ENCODE assay signal across 9 cellular contexts in the genomic region with DNA sequence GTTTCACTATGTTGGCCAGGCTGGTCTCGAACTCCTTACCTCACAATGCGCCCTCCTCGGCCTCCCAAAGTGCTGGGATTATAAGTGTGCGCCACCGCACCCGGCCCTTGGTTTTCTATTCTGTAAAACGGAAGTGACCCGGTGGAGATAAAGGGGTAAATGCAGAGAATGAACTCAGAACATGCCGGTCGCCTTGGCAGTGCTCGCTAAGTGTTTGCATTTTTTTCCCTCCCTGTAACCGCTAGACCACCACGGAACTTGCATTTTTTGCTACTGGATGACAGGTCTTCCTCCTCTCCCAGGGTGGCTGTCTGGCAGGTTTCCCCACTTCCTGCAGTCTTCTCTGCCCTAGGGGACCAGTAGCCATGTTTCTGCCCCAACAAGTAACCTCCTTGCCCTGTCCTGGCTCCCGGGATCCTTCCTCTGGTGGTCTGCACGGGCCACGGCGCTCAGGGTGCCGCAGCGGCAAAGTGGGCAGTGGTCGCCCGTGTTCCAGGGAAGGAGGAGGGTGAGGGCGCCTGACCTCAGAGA. TPM values are rescaled to one million over a fixed set of nuclear protein-coding genes. Genes with fewer than 3 reads are reported as not detected.
DNase-seq lines count a peak whose midpoint lies in the region; ATAC-seq, FAIRE-seq and TF ChIP-seq lines count a peak whose summit lies in the region.
"Had no signal": no experiment of that assay in that cellular context is flagged by ENCODE, and none has a peak within 500 bp of the region (broad histone marks: within the 10 kb centered on the region; RNA-seq: fewer than 3 reads in every experiment).

No MANE protein-coding gene starts in this region.

- 92% methylated on average over 13 of the region's 22 CpGs for WGBS in esophagus muscularis mucosa

- DNase-seq in T-cell: peak in 6 of 34 experiments; percentile 14 to 30 (median 24)
- DNase-seq in esophagus muscularis mucosa (ENCODE audit: extremely low spot score): no peak
- DNase-seq in stimulated activated CD8-positive, alpha-beta memory T cell treated with anti-CD3 and anti-CD28 coated beads, Interleukin-4, amount 100 ng/mL, for 48 hours: peak; percentile 47
- DNase-seq in GOT3 (lab: John Stamatoyannopoulos, UW): no peak
- DNase-seq in GM12891 (ENCODE audit: insufficient read length, low spot score): no peak
- DNase-seq in mucosa of gallbladder (ENCODE audit: low spot score): no peak

- TF ChIP-seq EP300 in esophagus muscularis mucosa (IDR thresholded peaks at IDR 0.05): no peak

- ATAC-seq in GM21723 (IDR thresholded peaks at IDR 0.05; ENCODE audit: unreplicated experiment): peak; percentile 11
- ATAC-seq in T-cell (replicated peaks in 1 of 4): peak in 2 of 4 experiments; percentile 15 to 40
- no peak for ATAC-seq in esophagus mucosa

- peak overlapping the region; percentile 92 to 93 for H3K27ac Mint-ChIP-seq in T-cell

- peak overlapping the region in 2 of 4 donors; percentile 8 to 21 for H3K4me3 ChIP-seq in esophagus muscularis mucosa

- peaks cover 19 to 31% (median 29%) of the 10 kb centered on the region in 4 donors for H3K4me1 ChIP-seq in esophagus muscularis mucosa

- no peak for TF ChIP-seq CTCF in esophagus muscularis mucosa (IDR thresholded peaks at IDR 0.05)

- peak overlapping the region; percentile 59 to 82 (median 80) for H3K27ac ChIP-seq in esophagus muscularis mucosa (replicated peaks in 1 of 4)

- H3K9me3 ChIP-seq in esophagus muscularis mucosa: no peaks in the 10 kb centered on the region

- POLR2A ChIA-PET in T-cell (lab: Charles Lee): no interaction called here

- H3K36me3 ChIP-seq in esophagus muscularis mucosa: no peaks in the 10 kb centered on the region

- CTCF ChIA-PET in T-cell (lab: Charles Lee): interaction anchor here in 1 of 2 donors (0.6 kb wide), 1 partner anchor 1494 kb away, joined by 3 read pairs; no protein-coding TSS in a partner anchor

- intact Hi-C loops in esophagus muscularis mucosa (cut with DNase I): no loop called here

- FAIRE-seq in GM12891 (lab: Jason Lieb, UNC): no peak
- FAIRE-seq: colon had no signal

- TF ChIP-seq POLR2A in esophagus muscularis mucosa (IDR thresholded peaks at IDR 0.05; ENCODE audit: low read depth) (no peak), GM12891 (IDR thresholded peaks at IDR 0.05; ENCODE audit: low read depth, low read length) (no peak)

- H3K36me3 Mint-ChIP-seq in T-cell: peaks cover 6% of the 10 kb centered on the region

- H3K9me3 Mint-ChIP-seq in T-cell: no peaks in the 10 kb centered on the region

- peaks cover 23 to 30% (median 27%) of the 10 kb centered on the region in 3 donors for H3K4me1 Mint-ChIP-seq in T-cell

- peaks cover 0 to 4% (median 0%) of the 10 kb centered on the region in 4 donors for H3K27me3 ChIP-seq in esophagus muscularis mucosa

- no peaks in the 10 kb centered on the region for H3K27me3 Mint-ChIP-seq in T-cell

- peak overlapping the region; percentile 52 to 68 (median 59) for H3K4me3 Mint-ChIP-seq in T-cell

TF ChIP-seq in GM12891, 5 proteins besides CTCF, POLR2A, EP300 and RAD21:
- TF ChIP-seq SPI1 (IDR thresholded peaks at IDR 0.05; ENCODE audit: low read depth, low read length): no peak
- no peak for TF ChIP-seq PAX5 (IDR thresholded peaks at IDR 0.05; ENCODE audit: insufficient read depth, low read length, severe bottlenecking)
- no peak for TF ChIP-seq TAF1 (IDR thresholded peaks at IDR 0.05; ENCODE audit: low read depth, low read length)

RNA-seq across cellular contexts. Expression of gene GNA12, which starts 18.8 kb away (rescaled TPM):
- total RNA-seq in T-cell: 10 to 100 TPM; 17.9 to 22.5 (median 22.1) TPM
- 10 to 100 TPM; 25.3 to 61.8 (median 38.9) TPM for total RNA-seq in esophagus muscularis mucosa
- total RNA-seq in esophagus mucosa: 7.5 TPM
- 17.9 TPM for polyA plus RNA-seq in GM12891 (2012; ENCODE audit: low read depth, missing spikeins)
- total RNA-seq in mucosa of gallbladder: 48.5 TPM
